Comparison of ENCODE assay signal across 11 cellular contexts in genomic region chr9:35078066-35078465, GRCh38. TPM values are rescaled to one million over a fixed set of nuclear protein-coding genes. Genes with fewer than 3 reads are reported as not detected.
A peak's percentile ranks its signal among the peaks of the same experiment; 100 is the strongest.
DNase-seq lines count a peak whose midpoint lies in the region; ATAC-seq and TF ChIP-seq lines count a peak whose summit lies in the region.
"Had no signal": no experiment of that assay in that cellular context is flagged by ENCODE, and none has a peak within 500 bp of the region (broad histone marks: within the 10 kb centered on the region; RNA-seq: fewer than 3 reads in every experiment).

No MANE protein-coding gene starts in this region.

- no peaks in the 10 kb centered on the region for H3K9me3 Mint-ChIP-seq in CD4-positive, alpha-beta T cell
- no peaks in the 10 kb centered on the region for H3K9me3 Mint-ChIP-seq in IgD-negative memory B cell
- H3K9me3 Mint-ChIP-seq in natural killer cell: no peaks in the 10 kb centered on the region

- H3K27me3 ChIP-seq in CD4-positive, alpha-beta T cell (ENCODE audit: control insufficient read depth, insufficient read depth, low read length): no peaks in the 10 kb centered on the region
- no peaks in the 10 kb centered on the region for H3K27me3 ChIP-seq in body of pancreas

- WGBS in body of pancreas, 2 donors: 63 to 71% methylated on average over 3 to 4 of the region's 4 CpGs

- peak overlapping the region; percentile 65 for H3K4me3 ChIP-seq in astrocyte of the cerebellum (ENCODE audit: low read depth, low read length)
- H3K4me3 ChIP-seq in body of pancreas: no peak overlapping the region

- peak overlapping the region; percentile 96 for H3K4me3 Mint-ChIP-seq in CD4-positive, alpha-beta T cell
- H3K4me3 Mint-ChIP-seq in IgD-negative memory B cell: peak overlapping the region; percentile 63 to 98 (median 92)
- H3K4me3 Mint-ChIP-seq in natural killer cell: peak overlapping the region; percentile 96

- TF ChIP-seq CTCF in CD4-positive, alpha-beta T cell (IDR thresholded peaks at IDR 0.05): no peak
- TF ChIP-seq CTCF in astrocyte of the cerebellum (IDR thresholded peaks at IDR 0.05; ENCODE audit: low read depth, low read length, missing control alignments): no peak
- no peak for TF ChIP-seq CTCF in natural killer cell (IDR thresholded peaks at IDR 0.05)
- no peak for TF ChIP-seq CTCF in body of pancreas (IDR thresholded peaks at IDR 0.05)

- no peaks in the 10 kb centered on the region for H3K27me3 Mint-ChIP-seq in CD4-positive, alpha-beta T cell
- H3K27me3 Mint-ChIP-seq in IgD-negative memory B cell (no peaks in the 10 kb centered on the region), natural killer cell (ENCODE audit: low read depth in 2 of 2) (no peaks in the 10 kb centered on the region)

- H3K4me1 Mint-ChIP-seq in CD4-positive, alpha-beta T cell (ENCODE audit: low read depth): peaks cover 25% of the 10 kb centered on the region
- H3K4me1 Mint-ChIP-seq in IgD-negative memory B cell (peaks cover 11 to 20% (median 19%) of the 10 kb centered on the region in 3 donors), natural killer cell (peaks cover 24 to 25% of the 10 kb centered on the region in 2 donors)

- in situ Hi-C loops in astrocyte of the cerebellum (cut with HindIII; ENCODE audit: low sequenced_read_pairs): no loop called here

- intact Hi-C loops in CD4-positive, alpha-beta T cell (cut with DNase I, micrococcal nuclease): loop anchor here in 1 of 2 experiments (2.0 to 10.0 kb wide), 3 partner anchors 37 to 553 kb away; partner anchors contain the start of genes ATOSB, ENHO and SIGMAR1
- intact Hi-C loops in natural killer cell (cut with micrococcal nuclease): no loop called here
- intact Hi-C loops in body of pancreas (cut with DNase I): no loop called here

- no peaks in the 10 kb centered on the region for H3K9me3 ChIP-seq in CD4-positive, alpha-beta T cell (ENCODE audit: control insufficient read depth, low read length)
- no peaks in the 10 kb centered on the region for H3K9me3 ChIP-seq in body of pancreas
- H3K9me3 ChIP-seq: thoracic aorta had no signal

- DNase-seq in CD4-positive, alpha-beta T cell: no peak
- DNase-seq in astrocyte of the cerebellum (ENCODE audit: low read depth): no peak
- DNase-seq in natural killer cell: no peak
- DNase-seq in body of pancreas: no peak
- DNase-seq: activated CD4-positive, CD25-positive, alpha-beta regulatory T cell treated with anti-CD3 and anti-CD28 coated beads, Interleukin-2, amount 50 U/mL, for 72 hours; kidney had no signal

- CTCF ChIA-PET in CD4-positive, alpha-beta T cell (lab: Charles Lee): interaction anchor here (1.1 to 4.3 kb wide), 2 partner anchors 18 to 39 kb away, joined by 4 to 26 read pairs; partner anchors contain the start of gene PIGO

- POLR2A ChIA-PET in CD4-positive, alpha-beta T cell (lab: Charles Lee): interaction anchor here (5.0 kb wide), 1 partner anchor 16 kb away, joined by 51 read pairs; the partner anchor contains the start of gene PIGO

- H3K4me1 ChIP-seq in body of pancreas: peaks cover 24% of the 10 kb centered on the region

- no peak overlapping the region for H3K27ac ChIP-seq in CD4-positive, alpha-beta T cell (ENCODE audit: low read depth, low read length)
- H3K27ac ChIP-seq in body of pancreas: no peak overlapping the region
- H3K27ac ChIP-seq: thoracic aorta had no signal

- TF ChIP-seq POLR2A in body of pancreas (IDR thresholded peaks at IDR 0.05): no peak
- no peak for TF ChIP-seq POLR2A in GM18505 (IDR thresholded peaks at IDR 0.05; ENCODE audit: borderline replicate concordance, extremely low read depth, insufficient read depth, insufficient read length)

- peak overlapping the region; percentile 91 for H3K27ac Mint-ChIP-seq in CD4-positive, alpha-beta T cell
- peak overlapping the region in 1 of 3 donors; percentile 63 for H3K27ac Mint-ChIP-seq in IgD-negative memory B cell
- peak overlapping the region in 1 of 2 donors; percentile 21 for H3K27ac Mint-ChIP-seq in natural killer cell

- H3K36me3 ChIP-seq in body of pancreas (replicated peaks in 1 of 2; ENCODE audit: insufficient read depth in 1 of 2, low read depth in 2 of 2): no peaks in the 10 kb centered on the region
- H3K36me3 ChIP-seq: thoracic aorta had no signal

- ATAC-seq in CD4-positive, alpha-beta T cell (ENCODE audit: poor library complexity): no peak
- no peak for ATAC-seq in natural killer cell
- no peak for ATAC-seq in body of pancreas
- no peak for ATAC-seq in GM18867 (IDR thresholded peaks at IDR 0.05; ENCODE audit: unreplicated experiment)
- no peak for ATAC-seq in HG02610 (IDR thresholded peaks at IDR 0.05; ENCODE audit: unreplicated experiment)
- no peak for ATAC-seq in GM18505 (IDR thresholded peaks at IDR 0.05; ENCODE audit: unreplicated experiment)

- peaks cover 8% of the 10 kb centered on the region for H3K36me3 Mint-ChIP-seq in CD4-positive, alpha-beta T cell (ENCODE audit: low read depth)
- H3K36me3 Mint-ChIP-seq in IgD-negative memory B cell (peaks cover 9% of the 10 kb centered on the region), natural killer cell (no peaks in the 10 kb centered on the region)

RNA-seq across cellular contexts. Expression of gene FANCG, which starts 1.7 kb away (rescaled TPM):
- 10 to 100 TPM; 21.7 to 24.6 TPM for total RNA-seq in CD4-positive, alpha-beta T cell
- polyA plus RNA-seq in IgD-negative memory B cell: 15.9 TPM
- 10 to 100 TPM; 33.9 to 38.9 (median 35.7) TPM for total RNA-seq in natural killer cell
- total RNA-seq in body of pancreas: 10 to 100 TPM in 1 of 2 donors, 1 to 10 TPM in 1; 6.0 to 29.3 TPM

RNA-seq across cellular contexts. Expression of gene VCP, which starts 5.6 kb away (rescaled TPM):
- total RNA-seq in CD4-positive, alpha-beta T cell: 100 to 1,000 TPM; 218 to 245 TPM
- 200 TPM for polyA plus RNA-seq in IgD-negative memory B cell
- total RNA-seq in natural killer cell: 100 to 1,000 TPM; 303 to 338 (median 322) TPM
- 100 to 1,000 TPM in 1 of 2 donors, 10 to 100 TPM in 1; 63.6 to 118 TPM for total RNA-seq in body of pancreas

RNA-seq across cellular contexts. Expression of gene PIGO, which starts 18.3 kb away (rescaled TPM):
- 10 to 100 TPM; 17.5 to 18.9 TPM for total RNA-seq in CD4-positive, alpha-beta T cell
- 23.9 TPM for polyA plus RNA-seq in IgD-negative memory B cell
- total RNA-seq in natural killer cell (10 to 100 TPM; 23.6 to 28.2 (median 27.7) TPM), body of pancreas (10 to 100 TPM; 12.5 to 15.0 TPM)

RNA-seq across cellular contexts. Expression of gene STOML2, which starts 24.9 kb away (rescaled TPM):
- total RNA-seq in CD4-positive, alpha-beta T cell: 10 to 100 TPM; 29.8 to 30.5 TPM
- polyA plus RNA-seq in IgD-negative memory B cell: 89.9 TPM
- total RNA-seq in natural killer cell: 10 to 100 TPM; 41.4 to 43.9 (median 41.6) TPM
- total RNA-seq in body of pancreas: 10 to 100 TPM; 38.9 to 43.6 TPM

RNA-seq across cellular contexts. Expression of gene ATOSB, which starts 37.6 kb away (rescaled TPM):
- 1 to 10 TPM; 5.0 to 5.1 TPM for total RNA-seq in CD4-positive, alpha-beta T cell
- 3.5 TPM for polyA plus RNA-seq in IgD-negative memory B cell
- total RNA-seq in natural killer cell (10 to 100 TPM; 21.0 to 28.3 (median 23.9) TPM), body of pancreas (1 to 10 TPM; 2.3 to 6.6 TPM)
